Comparison of ENCODE assay signal across 11 cellular contexts in genomic region chr1:115779075-115779474, GRCh38. TPM values are rescaled to one million over a fixed set of nuclear protein-coding genes. Genes with fewer than 3 reads are reported as not detected.
"Had no signal": no experiment of that assay in that cellular context is flagged by ENCODE, and none has a peak within 500 bp of the region (broad histone marks: within the 10 kb centered on the region; RNA-seq: fewer than 3 reads in every experiment).

No MANE protein-coding gene starts in this region.

RNA-seq across cellular contexts. Expression of gene CASQ2, which starts 10.6 kb away (rescaled TPM):
- total RNA-seq: activated naive CD4-positive, alpha-beta T cell treated with anti-CD3 and anti-CD28 coated beads for 36 hours; activated naive CD4-positive, alpha-beta T cell treated with anti-CD3 and anti-CD28 coated beads, Interleukin-2, amount 50 U/mL, for 72 hours; activated naive CD8-positive, alpha-beta T cell treated with anti-CD3 and anti-CD28 coated beads for 36 hours; activated naive CD8-positive, alpha-beta T cell treated with anti-CD3 and anti-CD28 coated beads, Interleukin-2, amount 10 ng/mL, durations not matched to agents 7 days and 5 days; activated T-cell treated with anti-CD3 and anti-CD28 coated beads, Interleukin-2, amount 50 U/mL, for 4 hours; activated T-cell treated with anti-CD3 and anti-CD28 coated beads, Interleukin-2, amount 50 U/mL, for 72 hours; activated T-helper 1 cell treated with anti-CD3 and anti-CD28 coated beads, Interleukin-12 subunit alpha, Interleukin-12 subunit beta, Interleukin-2, Interleukin-4 antibody, amounts not matched to agents 30 ng/mL and 10 ng/mL and 1 ng/mL, durations not matched to agents 14 hours and 24 hours and 36 hours; activated T-helper 17 cell treated with anti-CD3 and anti-CD28 coated beads, Interleukin-2, amount 50 U/mL, for 72 hours; activated T-helper 2 cell treated with anti-CD3 and anti-CD28 coated beads, Interferon-gamma antibody, Interleukin-2, Interleukin-4, amounts not matched to agents 10 μg/mL and 5 μg/mL and 100 μg/mL, durations not matched to agents 14 hours and 24 hours and 36 hours; bronchial epithelial cell; chondrocyte had no signal
